Comparison of ENCODE assay signal across 8 cellular contexts in genomic region chr11:35714882-35715612, GRCh38. TPM values are rescaled to one million over a fixed set of nuclear protein-coding genes. Genes with fewer than 3 reads are reported as not detected.
DNase-seq lines count a peak whose midpoint lies in the region; ATAC-seq and TF ChIP-seq lines count a peak whose summit lies in the region.

No MANE protein-coding gene starts in this region.

- peak overlapping the region in 3 of 5 experiments; percentile 0 to 1 (median 1) for H3K27ac Mint-ChIP-seq in brain

- TF ChIP-seq CTCF in brain (conservative IDR thresholded peaks at IDR 0.05), result no peak

- peaks cover 10% of the 10 kb centered on the region for H3K4me1 Mint-ChIP-seq in brain

- no peaks in the 10 kb centered on the region for H3K9me3 Mint-ChIP-seq in brain

- H3K4me3 Mint-ChIP-seq in brain, result no peak overlapping the region

- H3K36me3 Mint-ChIP-seq in brain, result peaks cover 14% of the 10 kb centered on the region

- DNase-seq in stimulated activated CD4-positive, alpha-beta T cell treated with anti-CD3 and anti-CD28 coated beads, Interleukin-15, amount 100 ng/mL, for 48 hours (ENCODE audit: low read depth in 2 of 2), result peak; percentile 11 to 16
- no peak for DNase-seq in stimulated activated CD4-positive, alpha-beta T cell treated with anti-CD3 and anti-CD28 coated beads, Interleukin-4, amount 100 ng/mL, for 4 hours
- DNase-seq in stromal cell of bone marrow (ENCODE audit: low read depth), result peak; percentile 81
- no peak for DNase-seq in NCI-H2029 (lab: John Stamatoyannopoulos, UW)
- no peak for DNase-seq in Kasumi-1 (lab: John Stamatoyannopoulos, UW)
- DNase-seq in activated CD8-positive, alpha-beta memory T cell treated with anti-CD3 and anti-CD28 coated beads, Interleukin-2, amount 50 U/mL, for 48 hours, result no peak

- ATAC-seq in HG03025 (IDR thresholded peaks at IDR 0.05; ENCODE audit: low FRiP score, unreplicated experiment), result peak; percentile 75

- H3K27me3 Mint-ChIP-seq in brain, result no peaks in the 10 kb centered on the region

RNA-seq across cellular contexts. Expression of gene TRIM44, which starts 52.5 kb away (rescaled TPM):
- polyA plus RNA-seq in brain (ENCODE audit: insufficient read depth, low read depth, low replicate concordance), result 39.8 TPM

Comparison
In these comparisons a context has a peak if more than half of its experiments do, and no peak if none do; other contexts are left out.
1. DNase-seq: peak in stimulated activated CD4-positive, alpha-beta T cell treated with anti-CD3 and anti-CD28 coated beads, Interleukin-15, amount 100 ng/mL, for 48 hours (2 of 2) and stromal cell of bone marrow (single experiment); none in stimulated activated CD4-positive, alpha-beta T cell treated with anti-CD3 and anti-CD28 coated beads, Interleukin-4, amount 100 ng/mL, for 4 hours (0 of 2), NCI-H2029 (single experiment), Kasumi-1 (0 of 2) and activated CD8-positive, alpha-beta memory T cell treated with anti-CD3 and anti-CD28 coated beads, Interleukin-2, amount 50 U/mL, for 48 hours (single experiment).